In the genomic region with DNA sequence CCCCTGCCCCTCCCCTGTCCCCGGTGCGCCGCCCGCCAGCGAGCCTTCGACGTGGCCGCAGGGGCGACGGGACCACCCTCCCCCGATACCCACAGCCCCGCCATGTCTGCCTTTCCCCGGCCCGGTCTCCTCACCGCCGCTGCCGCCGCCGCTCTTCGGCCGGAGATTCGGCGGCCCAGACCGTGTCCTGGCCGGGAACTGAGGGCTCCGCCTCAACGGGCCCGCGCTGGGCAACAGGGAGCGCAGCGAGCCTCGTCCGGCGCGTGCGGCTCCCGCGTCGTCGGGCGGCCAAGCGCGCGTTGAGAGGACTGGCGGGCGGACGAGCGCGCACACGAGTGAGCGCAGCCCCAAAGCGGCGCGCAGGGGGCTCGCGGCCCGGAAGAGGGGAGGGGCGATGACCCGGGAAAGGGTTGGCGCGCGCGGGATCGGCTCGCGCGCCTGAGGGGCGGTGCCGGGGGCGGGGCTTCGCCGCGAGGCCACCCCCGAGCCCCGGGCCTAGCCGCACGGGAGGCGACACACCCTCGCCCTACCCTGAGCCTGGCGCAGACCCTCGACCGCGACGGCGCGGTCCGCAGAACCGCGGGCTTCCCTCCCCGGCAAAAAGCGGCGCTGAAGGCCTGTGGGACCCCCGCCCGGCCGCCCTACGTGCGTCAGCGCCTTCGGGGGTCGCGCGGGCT, we compare ENCODE assay signal across 8 cellular contexts. TPM values are rescaled to one million over a fixed set of nuclear protein-coding genes. Genes with fewer than 3 reads are reported as not detected.
DNase-seq lines count a peak whose midpoint lies in the region; ATAC-seq and TF ChIP-seq lines count a peak whose summit lies in the region.

A gene with protein sequence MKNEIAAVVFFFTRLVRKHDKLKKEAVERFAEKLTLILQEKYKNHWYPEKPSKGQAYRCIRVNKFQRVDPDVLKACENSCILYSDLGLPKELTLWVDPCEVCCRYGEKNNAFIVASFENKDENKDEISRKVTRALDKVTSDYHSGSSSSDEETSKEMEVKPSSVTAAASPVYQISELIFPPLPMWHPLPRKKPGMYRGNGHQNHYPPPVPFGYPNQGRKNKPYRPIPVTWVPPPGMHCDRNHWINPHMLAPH (minus strand): TSS at position 337 of the 677 bp plus-strand sequence. CDS start 3,757 bp downstream, outside the sequence.

- H3K27ac ChIP-seq in OCI-LY7 (ENCODE audit: low read depth, low read length, poor library complexity, severe bottlenecking) (peak within 1 kb of the TSS; percentile 48), esophagus (ENCODE audit: low read depth in 2 of 2, low read length in 1 of 2) (peak within 1 kb of the TSS; percentile 75 to 96), muscle layer of colon (ENCODE audit: low read depth, low read length) (peak within 1 kb of the TSS; percentile 98)

- WGBS in esophagus, 2 donors: 1 to 2% methylated on average over 74 to 102 of the region's 102 CpGs

- peaks cover 46% of the 10 kb centered on the region for H3K79me2 ChIP-seq in OCI-LY7 (ENCODE audit: insufficient read depth, low read depth, low read length)

- DNase-seq in COR-L47 (lab: John Stamatoyannopoulos, UW) (peak; percentile 75), HK-2 (ENCODE audit: unreplicated experiment) (peak; percentile 58), OCI-LY7 (ENCODE audit: low spot score) (peak; percentile 92), activated T-cell treated with anti-CD3 and anti-CD28 coated beads for 48 hours (ENCODE audit: low read depth) (peak; percentile 81)
- peak; percentile 64 to 72 for DNase-seq in stimulated activated CD8-positive, alpha-beta memory T cell treated with anti-CD3 and anti-CD28 coated beads, Interleukin-7, amount 100 ng/mL, for 1 hour (ENCODE audit: low read depth in 2 of 2)

- TF ChIP-seq CTCF in OCI-LY7 (conservative IDR thresholded peaks at IDR 0.05; ENCODE audit: low read length): no peak

- ATAC-seq in GM19455 (IDR thresholded peaks at IDR 0.05; ENCODE audit: unreplicated experiment): peak; percentile 71

- H2AFZ ChIP-seq in OCI-LY7 (ENCODE audit: low read length): peak within 1 kb of the TSS; percentile 88

- no TSS peak for BruUV-seq in OCI-LY7 (replicated peaks; lab: Mats Ljungman, UMichigan)

- H4K20me1 ChIP-seq in OCI-LY7 (ENCODE audit: insufficient read depth, low read length): peaks cover 29% of the 10 kb centered on the region

- H3K4me2 ChIP-seq in OCI-LY7 (ENCODE audit: low read length): peak within 1 kb of the TSS; percentile 83

- H3K9me3 ChIP-seq in OCI-LY7 (ENCODE audit: low read length) (no peaks in the 10 kb centered on the region; the same call in 1 of the 2 replicates), esophagus (ENCODE audit: control insufficient read depth in 2 of 2, insufficient read depth in 1 of 2, low read depth in 1 of 2, low read length in 1 of 2) (no peaks in the 10 kb centered on the region), muscle layer of colon (ENCODE audit: low read length) (no peaks in the 10 kb centered on the region)

- POLR2A ChIA-PET in OCI-LY7 (lab: Charles Lee): interaction anchor here (0.6 to 4.9 kb wide), 10 partner anchors 10 to 226 kb away, joined by 3 to 30 read pairs (median 4); no protein-coding TSS in a partner anchor

- intact Hi-C loops in OCI-LY7 (cut with micrococcal nuclease; ENCODE audit: unreplicated experiment): loop anchor here (2.0 to 5.0 kb wide), 3 partner anchors 100 to 208 kb away; a partner anchor contains a TSS

- H3K4me1 ChIP-seq in OCI-LY7 (ENCODE audit: insufficient read depth, low read length, poor library complexity, severe bottlenecking) (peaks cover 30% of the 10 kb centered on the region), esophagus (ENCODE audit: control insufficient read depth in 2 of 2, insufficient read depth in 2 of 2, low read length in 1 of 2) (peaks cover 0 to 13% of the 10 kb centered on the region in 2 donors), muscle layer of colon (ENCODE audit: insufficient read depth, low read length) (peaks cover 29% of the 10 kb centered on the region)

- H3K4me3 ChIP-seq in OCI-LY7 (ENCODE audit: low read depth, low read length, poor library complexity, severe bottlenecking) (peak within 1 kb of the TSS; percentile 92), esophagus (ENCODE audit: low read depth in 1 of 2, low read length in 2 of 2) (peak within 1 kb of the TSS; percentile 76 to 84), muscle layer of colon (ENCODE audit: low read depth in 1 of 2, low read length in 2 of 2) (peak within 1 kb of the TSS; percentile 59 to 70)

- peaks cover 26% of the 10 kb centered on the region for H3K36me3 ChIP-seq in OCI-LY7 (ENCODE audit: insufficient read depth, low read length)
- H3K36me3 ChIP-seq in esophagus (ENCODE audit: control insufficient read depth in 2 of 2, insufficient read depth in 2 of 2, low read length in 1 of 2): peaks cover 0 to 3% of the 10 kb centered on the region in 2 donors
- H3K36me3 ChIP-seq in muscle layer of colon (ENCODE audit: insufficient read depth, low read length): peaks cover 4% of the 10 kb centered on the region

- H3K9me2 ChIP-seq in OCI-LY7 (ENCODE audit: insufficient read depth, low read length): no peaks in the 10 kb centered on the region

- H3K27me3 ChIP-seq in esophagus (ENCODE audit: control insufficient read depth in 1 of 2, insufficient read depth in 2 of 2, low read length in 2 of 2) (no peaks in the 10 kb centered on the region), muscle layer of colon (ENCODE audit: control insufficient read depth in 1 of 2, insufficient read depth in 2 of 2, low read length in 2 of 2) (no peaks in the 10 kb centered on the region)

- H3K9ac ChIP-seq in muscle layer of colon (ENCODE audit: low read length): peak within 1 kb of the TSS; percentile 96

- CTCF ChIA-PET in OCI-LY7 (lab: Charles Lee; ENCODE audit: unreplicated experiment): no interaction called here

RNA-seq across cellular contexts. Expression of the gene that starts here (rescaled TPM):
- 28.1 and 28.8 TPM in 2 replicates for total RNA-seq in OCI-LY7 (2014; rRNA removed; shearing (Covaris generic))
- 36.4 and 44.1 TPM in 2 replicates for total RNA-seq in OCI-LY7 (2022)
- 10 to 100 TPM; 26.4 to 35.4 TPM for polyA plus RNA-seq in esophagus

Comparison
In these comparisons a context has a peak if more than half of its experiments do, and no peak if none do; other contexts are left out.
1. Peak in every context shown above with its lines: DNase-seq, ATAC-seq, H3K4me3 ChIP-seq and H3K27ac ChIP-seq.
2. H3K27ac ChIP-seq: peak in every context shown above with its lines; median percentile 98 in muscle layer of colon; 86 in esophagus; 48 in OCI-LY7.